Comparison of ENCODE assay signal across 23 cellular contexts in the genomic region with DNA sequence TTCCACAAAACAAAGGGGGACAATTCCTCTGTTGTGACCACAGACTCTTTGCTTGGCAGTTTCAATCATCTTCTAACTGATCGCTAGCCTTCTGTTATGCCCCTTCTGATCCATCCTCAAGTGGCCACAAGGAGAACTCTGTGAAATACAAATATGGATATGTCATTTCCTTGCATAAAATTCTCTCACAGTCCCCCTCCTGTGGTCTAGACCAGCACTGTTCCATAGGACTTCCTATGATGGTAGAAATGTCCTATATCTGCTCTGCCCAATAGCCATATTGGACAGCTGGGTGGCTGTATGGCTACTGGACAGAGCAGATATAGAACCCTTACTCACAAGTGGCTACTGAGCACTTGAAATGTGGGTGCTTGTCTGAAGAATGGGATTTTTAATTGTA. TPM values are rescaled to one million over a fixed set of nuclear protein-coding genes. Genes with fewer than 3 reads are reported as not detected.
DNase-seq lines count a peak whose midpoint lies in the region; ATAC-seq, FAIRE-seq and TF ChIP-seq lines count a peak whose summit lies in the region.
"Had no signal": no experiment of that assay in that cellular context is flagged by ENCODE, and none has a peak within 500 bp of the region (broad histone marks: within the 10 kb centered on the region; RNA-seq: fewer than 3 reads in every experiment).

No MANE protein-coding gene starts in this region.

- dilution Hi-C loops in keratinocyte (cut with MboI; ENCODE audit: extremely low pct_ligation_motif_present, low sequenced_read_pairs), result no loop called here

- DNase-seq in ELR (ENCODE audit: low read depth), result peak; percentile 51
- DNase-seq in bronchial epithelial cell (ENCODE audit: low read depth), result peak; percentile 11
- no peak for DNase-seq in keratinocyte (ENCODE audit: low read depth, low spot score)
- DNase-seq in NCI-H1417 treated with DMSO at 0.1 percent for 48 hours (lab: John Stamatoyannopoulos, UW), result no peak
- DNase-seq: activated CD4-positive, CD25-positive, alpha-beta regulatory T cell treated with anti-CD3 and anti-CD28 coated beads, Interleukin-2, amount 50 U/mL, for 72 hours; activated naive CD4-positive, alpha-beta T cell treated with Interleukin-2 at 50 U/mL for 16 hours; activated T-cell treated with anti-CD3 and anti-CD28 coated beads, Interleukin-2, amount 50 U/mL, for 24 hours; CD4-positive, alpha-beta T cell; dorsolateral prefrontal cortex; GDM1; MG63; NCI-H1694; NCI-H2171; NCI-H526 treated with DMSO at 0.1 percent for 48 hours; Right ventricle myocardium superior; small intestine; stimulated activated naive CD4-positive, alpha-beta T cell had no signal

- no peak for ATAC-seq in HG02884 (IDR thresholded peaks at IDR 0.05; ENCODE audit: unreplicated experiment)
- no peak for ATAC-seq in GM21786 (IDR thresholded peaks at IDR 0.05; ENCODE audit: unreplicated experiment)
- ATAC-seq in HG02588 (IDR thresholded peaks at IDR 0.05; ENCODE audit: unreplicated experiment), result no peak

- no peak overlapping the region for H3K9ac ChIP-seq in Loucy (ENCODE audit: low read depth, low read length, poor library complexity, severe bottlenecking)
- peak overlapping the region; percentile 38 for H3K9ac ChIP-seq in keratinocyte (ENCODE audit: control insufficient read depth, extremely low read depth, insufficient read depth, low read length)

- H3K9me2 ChIP-seq in Loucy (replicated peaks; ENCODE audit: low read depth, low read length), result no peaks in the 10 kb centered on the region

- H3K9me3 ChIP-seq in Loucy (ENCODE audit: insufficient read depth, low read depth, low read length) (no peaks in the 10 kb centered on the region), keratinocyte (ENCODE audit: control insufficient read depth, low read depth, low read length) (no peaks in the 10 kb centered on the region)
- H3K9me3 ChIP-seq: MG63, thoracic aorta had no signal

- H4K20me1 ChIP-seq in Loucy (ENCODE audit: insufficient read depth, low read length, poor library complexity, severe bottlenecking) (no peaks in the 10 kb centered on the region), keratinocyte (ENCODE audit: control insufficient read depth, extremely low read depth, insufficient read depth, low read length) (no peaks in the 10 kb centered on the region)

- H3K27me3 ChIP-seq in Loucy (ENCODE audit: insufficient read depth, low read length, poor library complexity, severe bottlenecking) (no peaks in the 10 kb centered on the region), bronchial epithelial cell (ENCODE audit: control insufficient read depth, insufficient read depth, low read length) (no peaks in the 10 kb centered on the region), keratinocyte (ENCODE audit: control insufficient read depth, extremely low read depth, insufficient read depth, low read length) (no peaks in the 10 kb centered on the region)
- H3K27me3 ChIP-seq: dorsolateral prefrontal cortex, MG63 had no signal

- H3K4me3 ChIP-seq in Loucy (ENCODE audit: low read length, poor library complexity, severe bottlenecking), result no peak overlapping the region
- H3K4me3 ChIP-seq in bronchial epithelial cell (ENCODE audit: low read depth, low read length), result no peak overlapping the region
- no peak overlapping the region for H3K4me3 ChIP-seq in keratinocyte (ENCODE audit: control insufficient read depth in 2 of 3, extremely low read depth in 1 of 3, insufficient read depth in 2 of 3, low read depth in 1 of 3, low read length in 3 of 3)
- H3K4me3 ChIP-seq: dorsolateral prefrontal cortex, lung, MG63, thoracic aorta had no signal

- H3K79me2 ChIP-seq in Loucy (ENCODE audit: insufficient read depth, low read length), result no peaks in the 10 kb centered on the region
- H3K79me2 ChIP-seq in keratinocyte (ENCODE audit: control insufficient read depth, insufficient read depth, low read length), result no peaks in the 10 kb centered on the region

- H3K9me1 ChIP-seq in keratinocyte (ENCODE audit: control insufficient read depth, extremely low read depth, insufficient read depth, low read length), result no peaks in the 10 kb centered on the region

- H2AFZ ChIP-seq in Loucy (ENCODE audit: low read length) (no peak overlapping the region), keratinocyte (ENCODE audit: control insufficient read depth, low read length) (no peak overlapping the region)

- H3K27ac ChIP-seq in keratinocyte (ENCODE audit: control insufficient read depth, insufficient read depth, low read length), result peak overlapping the region; percentile 82
- H3K27ac ChIP-seq: dorsolateral prefrontal cortex, thoracic aorta had no signal

- H3K4me1 ChIP-seq in Loucy (ENCODE audit: insufficient read depth, low read length, poor library complexity, severe bottlenecking) (no peaks in the 10 kb centered on the region), keratinocyte (ENCODE audit: control insufficient read depth, extremely low read depth, insufficient read depth, low read length) (peaks cover 15% of the 10 kb centered on the region)

- H3K4me2 ChIP-seq in Loucy (ENCODE audit: low read depth, low read length, poor library complexity, severe bottlenecking), result no peak overlapping the region
- peak overlapping the region; percentile 63 for H3K4me2 ChIP-seq in keratinocyte (ENCODE audit: control insufficient read depth, extremely low read depth, insufficient read depth, low read depth, low read length)

- TF ChIP-seq CTCF in Loucy (conservative IDR thresholded peaks at IDR 0.05; ENCODE audit: low read length), result peak; percentile 37; the same call in 1 of the 2 replicates
- TF ChIP-seq CTCF in bronchial epithelial cell (IDR thresholded peaks at IDR 0.05; ENCODE audit: insufficient read depth, low read length, severe bottlenecking), result no peak
- peak in 1 of 3 experiments; percentile 10 for TF ChIP-seq CTCF in keratinocyte (optimal IDR thresholded peaks at IDR 0.05 in 1 of 3, IDR thresholded peaks at IDR 0.05 in 1 of 3, conservative IDR thresholded peaks at IDR 0.05 in 1 of 3; ENCODE audit: extremely low read depth in 1 of 3, insufficient read depth in 2 of 3, low read length in 3 of 3)

- H3F3A ChIP-seq in Loucy (ENCODE audit: low read depth), result no peaks in the 10 kb centered on the region

- H3K36me3 ChIP-seq in Loucy (ENCODE audit: insufficient read depth, low read length) (no peaks in the 10 kb centered on the region), bronchial epithelial cell (ENCODE audit: control insufficient read depth, insufficient read depth, low read length) (no peaks in the 10 kb centered on the region), keratinocyte (ENCODE audit: control insufficient read depth in 2 of 2, extremely low read depth in 1 of 2, insufficient read depth in 2 of 2, low read length in 2 of 2) (no peaks in the 10 kb centered on the region)
- H3K36me3 ChIP-seq: MG63, thoracic aorta had no signal

- FAIRE-seq in bronchial epithelial cell (lab: Jason Lieb, UNC) (no peak), keratinocyte (lab: Jason Lieb, UNC) (peak; percentile 17)
- FAIRE-seq: small intestine had no signal

RNA-seq across cellular contexts. Expression of a gene that starts 25.9 kb away (rescaled TPM):
- 28.3 and 29.7 TPM in 2 replicates for total RNA-seq in bronchial epithelial cell
- 9.4 to 15.7 TPM (median 11.5 TPM) in 3 replicates for polyA plus RNA-seq in keratinocyte
- 9.4 TPM for polyA plus RNA-seq in keratinocyte (2011; ENCODE audit: low read depth)
- 6.0 and 8.6 TPM in 2 replicates for polyA plus RNA-seq in keratinocyte (2011; cell fraction: cytosol; rRNA removed)
- 15.5 and 16.8 TPM in 2 replicates for polyA plus RNA-seq in keratinocyte (2011; cell fraction: nucleus; rRNA removed)
- polyA plus RNA-seq in keratinocyte (2012; ENCODE audit: low replicate concordance), result 10.1 and 13.6 TPM in 2 replicates
- 34.0 to 53.3 TPM (median 37.1 TPM) in 3 replicates for polyA minus RNA-seq in keratinocyte
- 23.0 TPM for polyA minus RNA-seq in keratinocyte (2011; cell fraction: cytosol; rRNA and poly(A)+ RNA removed)
- polyA minus RNA-seq in keratinocyte (2011; cell fraction: nucleus; rRNA and poly(A)+ RNA removed), result 18.5 and 37.1 TPM in 2 replicates

Comparison
In these comparisons a context has a peak if more than half of its experiments do, and no peak if none do; other contexts are left out.
1. DNase-seq: peak in ELR (single experiment) and bronchial epithelial cell (single experiment); none in keratinocyte (single experiment) and NCI-H1417 treated with DMSO at 0.1 percent for 48 hours (single experiment).